In the genomic region with DNA sequence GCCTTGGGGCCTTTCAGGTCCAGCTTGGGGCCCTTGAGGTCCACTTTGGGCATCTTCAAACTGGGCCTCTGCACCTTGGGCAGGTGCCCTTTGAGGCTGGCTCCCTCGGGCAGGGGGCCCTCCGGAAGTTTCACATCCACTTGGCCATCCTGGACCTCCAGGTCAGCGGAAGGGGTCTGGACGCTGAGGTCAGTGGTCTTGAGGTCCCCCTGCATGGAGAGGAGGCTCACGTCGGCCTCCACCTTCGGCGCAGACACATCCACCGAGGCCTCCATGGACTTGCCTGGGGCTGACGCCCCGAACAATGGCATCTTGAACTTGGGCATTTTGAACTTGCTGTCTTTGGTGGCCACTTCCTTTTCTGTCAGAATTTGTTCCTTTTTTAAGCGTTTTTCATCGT, we compare ENCODE assay signal across 27 cellular contexts. TPM values are rescaled to one million over a fixed set of nuclear protein-coding genes. Genes with fewer than 3 reads are reported as not detected.
"Had no signal": no experiment of that assay in that cellular context is flagged by ENCODE, and none has a peak within 500 bp of the region (broad histone marks: within the 10 kb centered on the region; RNA-seq: fewer than 3 reads in every experiment).

No MANE protein-coding gene starts in this region.

- DNase-seq: activated CD4-positive, alpha-beta T cell treated with anti-CD3 and anti-CD28 coated beads, Interleukin-2, amount 10 ng/mL, durations not matched to agents 24 days and 14 days; activated CD8-positive, alpha-beta memory T cell treated with anti-CD3 and anti-CD28 coated beads, Interleukin-2, amount 10 ng/mL, durations not matched to agents 7 days and 5 days; activated CD8-positive, alpha-beta T cell treated with anti-CD3 and anti-CD28 coated beads for 36 hours; activated effector memory CD4-positive, alpha-beta T cell treated with anti-CD3 and anti-CD28 coated beads, Interleukin-2, amount 50 U/mL, for 16 hours; activated naive CD4-positive, alpha-beta T cell treated with anti-CD3 and anti-CD28 coated beads, Interleukin-2, amount 50 U/mL, for 16 hours; activated T-cell treated with anti-CD3 and anti-CD28 coated beads for 4 hours; brain microvascular endothelial cell; colonic mucosa; effector memory CD8-positive, alpha-beta T cell; esophagus squamous epithelium; gastrocnemius medialis; head of caudate nucleus; hypothalamus; left colon; naive thymus-derived CD4-positive, alpha-beta T cell; stimulated activated CD4-positive, alpha-beta T cell treated with anti-CD3 and anti-CD28 coated beads, Interleukin-15, amount 100 ng/mL, for 24 hours; stimulated activated naive B cell treated with anti-CD40 and anti-IgM and Interleukin-4, amounts not matched to agents 10 μg/mL and 1 μg/mL and 100 μg/mL, for 72 hours; SW 1271; testis; trophoblast cell; uterus had no signal

- H3K36me3 Mint-ChIP-seq: activated CD8-positive, alpha-beta memory T cell treated with anti-CD3 and anti-CD28 coated beads, Interleukin-2, amount 10 ng/mL, durations not matched to agents 7 days and 5 days; naive thymus-derived CD4-positive, alpha-beta T cell had no signal

- H3K4me1 Mint-ChIP-seq: activated CD4-positive, alpha-beta T cell treated with anti-CD3 and anti-CD28 coated beads, Interleukin-2, amount 10 ng/mL, durations not matched to agents 24 days and 14 days; activated CD8-positive, alpha-beta memory T cell treated with anti-CD3 and anti-CD28 coated beads, Interleukin-2, amount 10 ng/mL, durations not matched to agents 7 days and 5 days; central memory CD8-positive, alpha-beta T cell had no signal

- H3K9me3 Mint-ChIP-seq: activated CD4-positive, alpha-beta T cell treated with anti-CD3 and anti-CD28 coated beads, Interleukin-2, amount 10 ng/mL, durations not matched to agents 24 days and 14 days; activated CD8-positive, alpha-beta T cell treated with anti-CD3 and anti-CD28 coated beads for 36 hours; central memory CD8-positive, alpha-beta T cell; effector memory CD8-positive, alpha-beta T cell; naive thymus-derived CD4-positive, alpha-beta T cell; stimulated activated naive B cell treated with anti-CD40 and anti-IgM and Interleukin-4, amounts not matched to agents 10 μg/mL and 1 μg/mL and 100 μg/mL, for 72 hours had no signal

- H3K4me1 ChIP-seq: colonic mucosa, gastrocnemius medialis, right lobe of liver, testis, uterus had no signal

- H3K9me3 ChIP-seq: colonic mucosa, esophagus squamous epithelium, gastrocnemius medialis, ovary, right lobe of liver, testis, uterus had no signal

- H3K4me3 Mint-ChIP-seq: activated CD4-positive, alpha-beta T cell treated with anti-CD3 and anti-CD28 coated beads, Interleukin-2, amount 10 ng/mL, durations not matched to agents 24 days and 14 days; activated CD8-positive, alpha-beta memory T cell treated with anti-CD3 and anti-CD28 coated beads, Interleukin-2, amount 10 ng/mL, durations not matched to agents 7 days and 5 days; activated CD8-positive, alpha-beta T cell treated with anti-CD3 and anti-CD28 coated beads for 36 hours; central memory CD8-positive, alpha-beta T cell; effector memory CD8-positive, alpha-beta T cell; naive thymus-derived CD4-positive, alpha-beta T cell; stimulated activated naive B cell treated with anti-CD40 and anti-IgM and Interleukin-4, amounts not matched to agents 10 μg/mL and 1 μg/mL and 100 μg/mL, for 72 hours had no signal

- H3K36me3 ChIP-seq: colonic mucosa, gastrocnemius medialis, ovary, right lobe of liver, uterus had no signal

- H3K27ac ChIP-seq: brain microvascular endothelial cell, colonic mucosa, dorsolateral prefrontal cortex, esophagus squamous epithelium, gastrocnemius medialis, ovary, right lobe of liver, skin epidermis, testis, uterus had no signal

- H3K4me3 ChIP-seq: colonic mucosa, dorsolateral prefrontal cortex, esophagus squamous epithelium, gastrocnemius medialis, lung, ovary, right lobe of liver, skin epidermis, testis, uterus had no signal

- H3K27me3 ChIP-seq: brain microvascular endothelial cell, colonic mucosa, esophagus squamous epithelium, ovary, testis, uterus had no signal

- H3K27ac Mint-ChIP-seq: activated CD4-positive, alpha-beta T cell treated with anti-CD3 and anti-CD28 coated beads, Interleukin-2, amount 10 ng/mL, durations not matched to agents 24 days and 14 days; activated CD8-positive, alpha-beta memory T cell treated with anti-CD3 and anti-CD28 coated beads, Interleukin-2, amount 10 ng/mL, durations not matched to agents 7 days and 5 days; activated CD8-positive, alpha-beta T cell treated with anti-CD3 and anti-CD28 coated beads for 36 hours; effector memory CD8-positive, alpha-beta T cell; naive thymus-derived CD4-positive, alpha-beta T cell; stimulated activated naive B cell treated with anti-CD40 and anti-IgM and Interleukin-4, amounts not matched to agents 10 μg/mL and 1 μg/mL and 100 μg/mL, for 72 hours had no signal

RNA-seq across cellular contexts. Expression of a gene that starts 25.1 kb away (rescaled TPM):
- total RNA-seq: activated CD8-positive, alpha-beta memory T cell treated with anti-CD3 and anti-CD28 coated beads, Interleukin-2, amount 10 ng/mL, durations not matched to agents 7 days and 5 days had no signal
- polyA plus RNA-seq: naive thymus-derived CD4-positive, alpha-beta T cell had no signal

RNA-seq across cellular contexts. Expression of a gene that starts 28.4 kb away (rescaled TPM):
- total RNA-seq: activated CD8-positive, alpha-beta memory T cell treated with anti-CD3 and anti-CD28 coated beads, Interleukin-2, amount 10 ng/mL, durations not matched to agents 7 days and 5 days; activated CD8-positive, alpha-beta T cell treated with anti-CD3 and anti-CD28 coated beads for 36 hours; gastrocnemius medialis had no signal
